8 cellular contexts compared by ENCODE assay signal in genomic region chr11:59550842-59551650, GRCh38. TPM values are rescaled to one million over a fixed set of nuclear protein-coding genes. Genes with fewer than 3 reads are reported as not detected.
A peak's percentile ranks its signal among the peaks of the same experiment; 100 is the strongest.
DNase-seq lines count a peak whose midpoint lies in the region; ATAC-seq and TF ChIP-seq lines count a peak whose summit lies in the region.

No MANE protein-coding gene starts in this region.

- no peaks in the 10 kb centered on the region for H3K36me3 ChIP-seq in liver (ENCODE audit: control insufficient read depth in 4 of 4, insufficient read depth in 3 of 4, low read depth in 1 of 4, low read length in 3 of 4)

- whole genome bisulfite sequencing in liver: 2% methylated on average over 34 of the region's 34 CpGs

- H3K27ac ChIP-seq in 22Rv1: peak overlapping the region; percentile 95
- peak overlapping the region; percentile 73 to 74 for H3K27ac ChIP-seq in liver (ENCODE audit: low read depth in 1 of 2, low read length in 2 of 2)

- TF ChIP-seq RAD21 in liver (IDR thresholded peaks at IDR 0.05): no peak

- H3K4me3 ChIP-seq in liver (ENCODE audit: low read depth in 1 of 3, low read length in 3 of 3): peak overlapping the region; percentile 56 to 62 (median 56)

- peaks cover 2 to 19% (median 9%) of the 10 kb centered on the region in 4 donors for H3K4me1 ChIP-seq in liver (ENCODE audit: control insufficient read depth in 4 of 4, insufficient read depth in 4 of 4, low read length in 3 of 4)

- H3K9ac ChIP-seq in liver (ENCODE audit: low read depth in 1 of 2, low read length in 2 of 2): peak overlapping the region; percentile 30 to 66

- TF ChIP-seq CTCF in 22Rv1 (IDR thresholded peaks at IDR 0.05) (no peak), liver (IDR thresholded peaks at IDR 0.05; ENCODE audit: low read depth, low read length, missing input control) (no peak)

- no peaks in the 10 kb centered on the region for H3K9me3 ChIP-seq in liver (ENCODE audit: control insufficient read depth in 4 of 4, low read length in 3 of 4)

- DNase-seq in NCI-H524 (lab: John Stamatoyannopoulos, UW): peak; percentile 92 to 93
- DNase-seq in activated CD4-positive, alpha-beta T cell treated with anti-CD3 and anti-CD28 coated beads for 4 hours: peak; percentile 79 to 81
- DNase-seq in dedifferentiated amniotic fluid mesenchymal stem cell (ENCODE audit: extremely low spot score): peak; percentile 93
- peak; percentile 88 for DNase-seq in stimulated activated CD4-positive, alpha-beta T cell treated with anti-CD3 and anti-CD28 coated beads, Interleukin-4, amount 100 ng/mL, for 24 hours

- H3K27me3 ChIP-seq in liver (ENCODE audit: control insufficient read depth in 4 of 4, insufficient read depth in 4 of 4, low read length in 3 of 4): no peaks in the 10 kb centered on the region

- ATAC-seq in GM18867 (IDR thresholded peaks at IDR 0.05; ENCODE audit: unreplicated experiment): peak; percentile 46
- ATAC-seq in HG03280 (IDR thresholded peaks at IDR 0.05; ENCODE audit: unreplicated experiment): peak; percentile 37

TF ChIP-seq in liver, 16 proteins besides CTCF, POLR2A, EP300 and RAD21:
- no peak for TF ChIP-seq YY1 (IDR thresholded peaks at IDR 0.05)
- peak; percentile 8 for TF ChIP-seq SP1 (IDR thresholded peaks at IDR 0.05)
- peak in 1 of 2 donors; percentile 11 for TF ChIP-seq HNF4A (conservative IDR thresholded peaks at IDR 0.05)
- TF ChIP-seq ZBTB33 (IDR thresholded peaks at IDR 0.05): no peak
- TF ChIP-seq MAX (IDR thresholded peaks at IDR 0.05): peak; percentile 83
- peak; percentile 97 for TF ChIP-seq ATF3 (IDR thresholded peaks at IDR 0.05)
- no peak for TF ChIP-seq NR2F2 (IDR thresholded peaks at IDR 0.05)
- no peak for TF ChIP-seq HNF4G (IDR thresholded peaks at IDR 0.05)
- TF ChIP-seq TAF1 (conservative IDR thresholded peaks at IDR 0.05): no peak
- TF ChIP-seq JUND (IDR thresholded peaks at IDR 0.05): peak in 1 of 2 donors; percentile 3
- TF ChIP-seq RXRA (IDR thresholded peaks at IDR 0.05): no peak
- TF ChIP-seq REST (IDR thresholded peaks at IDR 0.05): peak; percentile 8
- TF ChIP-seq FOXA1 (IDR thresholded peaks at IDR 0.05): no peak
- TF ChIP-seq EGR1 (IDR thresholded peaks at IDR 0.05; ENCODE audit: low read depth in 2 of 2): no peak
- TF ChIP-seq FOXA2 (IDR thresholded peaks at IDR 0.05): no peak
- no peak for TF ChIP-seq GABPA (IDR thresholded peaks at IDR 0.05 in 1 of 2, conservative IDR thresholded peaks at IDR 0.05 in 1 of 2)

RNA-seq across cellular contexts. Expression of gene OR4D9, which starts 39.7 kb away (rescaled TPM):
- total RNA-seq in liver: not detected
- polyA plus RNA-seq in liver: not detected

RNA-seq across cellular contexts. Expression of gene OR4D11, which starts 47.7 kb away (rescaled TPM):
- total RNA-seq in liver: not detected
- not detected for polyA plus RNA-seq in liver

Comparison
In these comparisons a context has a peak if more than half of its experiments do, and no peak if none do; other contexts are left out.
1. Peak in every context shown above with its lines: DNase-seq, ATAC-seq, H3K4me3 ChIP-seq and H3K27ac ChIP-seq.